In genomic region chr6:150881911-150882481, GRCh38 we compare ENCODE assay signal across 9 cellular contexts. TPM values are rescaled to one million over a fixed set of nuclear protein-coding genes. Genes with fewer than 3 reads are reported as not detected.
DNase-seq lines count a peak whose midpoint lies in the region; ATAC-seq and TF ChIP-seq lines count a peak whose summit lies in the region.
"Had no signal": no experiment of that assay in that cellular context is flagged by ENCODE, and none has a peak within 500 bp of the region (broad histone marks: within the 10 kb centered on the region; RNA-seq: fewer than 3 reads in every experiment).

No MANE protein-coding gene starts in this region.

- TF ChIP-seq POLR2A in lower leg skin (IDR thresholded peaks at IDR 0.05) (no peak), vagina (IDR thresholded peaks at IDR 0.05) (no peak)

- peaks cover 17% of the 10 kb centered on the region for H3K4me1 ChIP-seq in vagina

- no peak overlapping the region for H3K4me3 Mint-ChIP-seq in chondrocyte (ENCODE audit: unreplicated experiment)
- H3K4me3 Mint-ChIP-seq: activated naive CD4-positive, alpha-beta T cell treated with anti-CD3 and anti-CD28 coated beads, Interleukin-2, amount 50 U/mL, for 24 hours had no signal

- peak overlapping the region; percentile 20 for H3K27ac ChIP-seq in vagina

- peaks cover 44% of the 10 kb centered on the region for H3K4me1 Mint-ChIP-seq in chondrocyte (ENCODE audit: low read depth)

- H3K27me3 Mint-ChIP-seq in chondrocyte (ENCODE audit: low read depth) = no peaks in the 10 kb centered on the region
- H3K27me3 Mint-ChIP-seq: activated naive CD4-positive, alpha-beta T cell treated with anti-CD3 and anti-CD28 coated beads, Interleukin-2, amount 50 U/mL, for 24 hours had no signal

- intact Hi-C loops in lower leg skin (cut with DNase I; ENCODE audit: low total_unique reads) (no loop called here), vagina (cut with DNase I) (no loop called here)

- peak overlapping the region; percentile 82 for H3K27ac Mint-ChIP-seq in chondrocyte (ENCODE audit: unreplicated experiment)
- H3K27ac Mint-ChIP-seq: activated naive CD4-positive, alpha-beta T cell treated with anti-CD3 and anti-CD28 coated beads, Interleukin-2, amount 50 U/mL, for 24 hours had no signal

- no peak overlapping the region for H3K4me3 ChIP-seq in lower leg skin (ENCODE audit: low read depth, poor library complexity, severe bottlenecking)
- no peak overlapping the region for H3K4me3 ChIP-seq in vagina

- H3K9me3 Mint-ChIP-seq in chondrocyte (ENCODE audit: low read depth) = no peaks in the 10 kb centered on the region
- H3K9me3 Mint-ChIP-seq: activated naive CD4-positive, alpha-beta T cell treated with anti-CD3 and anti-CD28 coated beads, Interleukin-2, amount 50 U/mL, for 24 hours had no signal

- no peak for ATAC-seq in HG03108 (IDR thresholded peaks at IDR 0.05; ENCODE audit: unreplicated experiment)
- ATAC-seq in GM21619 (IDR thresholded peaks at IDR 0.05; ENCODE audit: unreplicated experiment) = no peak

- TF ChIP-seq CTCF in chondrocyte (IDR thresholded peaks at IDR 0.05) = no peak
- no peak for TF ChIP-seq CTCF in lower leg skin (IDR thresholded peaks at IDR 0.05)
- no peak for TF ChIP-seq CTCF in vagina (IDR thresholded peaks at IDR 0.05)

- DNase-seq in NCI-H1417 (lab: John Stamatoyannopoulos, UW) = peak in 2 of 3 experiments; percentile 16 to 47
- no peak for DNase-seq in NCI-H1417 treated with DMSO at 0.1 percent for 48 hours (lab: John Stamatoyannopoulos, UW)
- DNase-seq in chondrocyte (ENCODE audit: low spot score) = no peak
- peak; percentile 57 to 86 for DNase-seq in lower leg skin (ENCODE audit: low spot score in 2 of 2)
- no peak for DNase-seq in vagina (ENCODE audit: extremely low spot score in 2 of 2)
- no peak for DNase-seq in activated CD4-positive, CD25-positive, alpha-beta regulatory T cell (lab: John Stamatoyannopoulos, UW)

- H3K27me3 ChIP-seq in vagina = no peaks in the 10 kb centered on the region

- 7 to 16% methylated on average over 3 of the region's 3 CpGs for WGBS in lower leg skin, 2 donors

- H3K9me3 ChIP-seq in vagina = no peaks in the 10 kb centered on the region

- no peaks in the 10 kb centered on the region for H3K36me3 ChIP-seq in vagina

- peaks cover 24% of the 10 kb centered on the region for H3K36me3 Mint-ChIP-seq in chondrocyte (ENCODE audit: low read depth)

RNA-seq across cellular contexts. Expression of gene MTHFD1L, which starts 16.5 kb away (rescaled TPM):
- total RNA-seq in chondrocyte (51.3 to 93.7 TPM (median 85.7 TPM) in 3 replicates), lower leg skin (1 to 10 TPM; 2.1 to 7.1 (median 4.4) TPM), vagina (2.7 TPM)

Comparison
In these comparisons a context has a peak if more than half of its experiments do, and no peak if none do; other contexts are left out.
1. DNase-seq: peak in NCI-H1417 (2 of 3) and lower leg skin (2 of 2); none in NCI-H1417 treated with DMSO at 0.1 percent for 48 hours (single experiment), chondrocyte (single experiment), vagina (0 of 2) and activated CD4-positive, CD25-positive, alpha-beta regulatory T cell (0 of 4).